In the genomic region with DNA sequence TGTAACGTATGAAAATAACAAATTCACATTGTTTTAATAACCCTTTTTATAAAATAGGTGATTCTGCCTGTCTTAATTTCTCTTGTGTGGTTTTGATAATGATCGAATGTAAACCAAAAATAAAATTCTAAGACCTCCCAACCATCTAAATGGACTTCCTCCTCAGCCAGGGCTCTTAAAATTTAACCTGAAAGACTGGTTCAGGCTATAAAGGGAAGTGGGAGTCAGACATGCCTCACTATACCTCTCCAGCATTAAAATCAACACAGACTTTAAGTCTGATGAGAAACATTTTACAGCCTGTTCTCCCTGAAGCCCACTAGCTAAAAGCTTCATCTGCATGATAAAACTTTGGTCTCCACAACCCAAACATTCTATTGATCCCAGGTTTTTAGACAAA, we compare ENCODE assay signal across 15 cellular contexts.
"Had no signal": no experiment of that assay in that cellular context is flagged by ENCODE, and none has a peak within 500 bp of the region (broad histone marks: within the 10 kb centered on the region; RNA-seq: fewer than 3 reads in every experiment).

No MANE protein-coding gene starts in this region.

- H3K36me3 ChIP-seq: brain microvascular endothelial cell, gastrocnemius medialis, ovary had no signal

- DNase-seq: activated CD4-positive, alpha-beta T cell treated with anti-CD3 and anti-CD28 coated beads for 1 hour; activated CD4-positive, alpha-beta T cell treated with anti-CD3 and anti-CD28 coated beads, Interleukin-2, amount 50 U/mL, for 4 hours; activated naive CD4-positive, alpha-beta T cell; activated naive CD8-positive, alpha-beta T cell treated with anti-CD3 and anti-CD28 coated beads, Interleukin-2, amount 10 ng/mL, durations not matched to agents 7 days and 5 days; activated T-cell treated with anti-CD3 and anti-CD28 coated beads for 4 hours; brain microvascular endothelial cell; gastrocnemius medialis; heart left ventricle; immature natural killer cell; ovary; sigmoid colon; stimulated activated CD4-positive, alpha-beta T cell treated with anti-CD3 and anti-CD28 coated beads, Interleukin-1b, Interleukin-23, amount 100 ng/mL, for 48 hours had no signal

- H3K27ac ChIP-seq: brain microvascular endothelial cell, epithelial cell of prostate, gastrocnemius medialis, heart left ventricle, ovary, sigmoid colon, thoracic aorta had no signal

- H3K9me3 ChIP-seq: gastrocnemius medialis, heart left ventricle, ovary, sigmoid colon, thoracic aorta had no signal

- H3K4me3 ChIP-seq: gastrocnemius medialis, heart left ventricle, lung, ovary, sigmoid colon, thoracic aorta had no signal

- ATAC-seq: gastrocnemius medialis had no signal

- H3K27me3 ChIP-seq: brain microvascular endothelial cell, gastrocnemius medialis, heart left ventricle, ovary, sigmoid colon had no signal

- H3K4me1 ChIP-seq: gastrocnemius medialis, sigmoid colon had no signal
